In genomic region chr19:58544591-58545285, GRCh38 we compare ENCODE assay signal across 8 cellular contexts. TPM values are rescaled to one million over a fixed set of nuclear protein-coding genes. Genes with fewer than 3 reads are reported as not detected.
DNase-seq lines count a peak whose midpoint lies in the region; ATAC-seq and TF ChIP-seq lines count a peak whose summit lies in the region.

No MANE protein-coding gene starts in this region.

- peaks cover 27% of the 10 kb centered on the region for H3K36me3 ChIP-seq in CD8-positive, alpha-beta T cell (ENCODE audit: insufficient read depth, low read length)
- H3K36me3 ChIP-seq in HUES6 (ENCODE audit: control insufficient read depth, insufficient read depth, low read length) (peaks cover 48% of the 10 kb centered on the region), left ventricle myocardium inferior (peaks cover 42% of the 10 kb centered on the region)

- no peaks in the 10 kb centered on the region for H3K9me3 Mint-ChIP-seq in CD8-positive, alpha-beta T cell
- no peaks in the 10 kb centered on the region for H3K9me3 Mint-ChIP-seq in activated naive CD4-positive, alpha-beta T cell treated with anti-CD3 and anti-CD28 coated beads for 36 hours

- no peak for TF ChIP-seq CTCF in CD8-positive, alpha-beta T cell (IDR thresholded peaks at IDR 0.05)
- TF ChIP-seq CTCF in left ventricle myocardium inferior (IDR thresholded peaks at IDR 0.05; ENCODE audit: borderline replicate concordance): no peak

- H3K27ac Mint-ChIP-seq in CD8-positive, alpha-beta T cell: peak overlapping the region; percentile 89
- H3K27ac Mint-ChIP-seq in activated naive CD4-positive, alpha-beta T cell treated with anti-CD3 and anti-CD28 coated beads for 36 hours: peak overlapping the region; percentile 89

- POLR2A ChIA-PET in CD8-positive, alpha-beta T cell (lab: Charles Lee): interaction anchor here (0.8 to 3.6 kb wide), 11 partner anchors 9 to 1155 kb away, joined by 3 to 63 read pairs (median 4); partner anchors contain the start of genes CHMP2A, MZF1, ZBTB45 and ZNF497

- ATAC-seq in CD8-positive, alpha-beta T cell: peak; percentile 36
- ATAC-seq in GM21390 (IDR thresholded peaks at IDR 0.05; ENCODE audit: unreplicated experiment): peak; percentile 44

- H3K4me3 Mint-ChIP-seq in CD8-positive, alpha-beta T cell: peak overlapping the region; percentile 93
- H3K4me3 Mint-ChIP-seq in activated naive CD4-positive, alpha-beta T cell treated with anti-CD3 and anti-CD28 coated beads for 36 hours: peak overlapping the region; percentile 97

- peak overlapping the region; percentile 90 for H3K27ac ChIP-seq in CD8-positive, alpha-beta T cell (ENCODE audit: low read depth, low read length)
- H3K27ac ChIP-seq in HUES6 (ENCODE audit: low read depth, low read length) (peak overlapping the region; percentile 83), left ventricle myocardium inferior (replicated peaks) (peak overlapping the region; percentile 97), skin epidermis (peak overlapping the region in 20 of 21 experiments; percentile 76 to 96 (median 90))

- intact Hi-C loops in CD8-positive, alpha-beta T cell (cut with DNase I, micrococcal nuclease): loop anchor here (1.0 to 2.0 kb wide), 10 partner anchors 11 to 157 kb away; partner anchors contain the start of genes CHMP2A (in 2 of the 2), MZF1 (in 2 of the 2), ZBTB45 (in 2 of the 2) and ZNF446 (in 2 of the 2)
- intact Hi-C loops in activated naive CD4-positive, alpha-beta T cell treated with anti-CD3 and anti-CD28 coated beads for 36 hours (cut with micrococcal nuclease): loop anchor here (1.0 kb wide), 7 partner anchors 11 to 239 kb away; partner anchors contain the start of genes CHMP2A, ERVK3-1, MZF1 and ZBTB45
- intact Hi-C loops in left ventricle myocardium inferior (cut with micrococcal nuclease): no loop called here

- H3K36me3 Mint-ChIP-seq in CD8-positive, alpha-beta T cell: peaks cover 47% of the 10 kb centered on the region
- peaks cover 42% of the 10 kb centered on the region for H3K36me3 Mint-ChIP-seq in activated naive CD4-positive, alpha-beta T cell treated with anti-CD3 and anti-CD28 coated beads for 36 hours (ENCODE audit: low read depth)

- peak in 6 of 7 experiments; percentile 60 to 79 (median 74) for DNase-seq in CD8-positive, alpha-beta T cell
- DNase-seq in activated naive CD4-positive, alpha-beta T cell treated with anti-CD3 and anti-CD28 coated beads for 36 hours: peak; percentile 68
- DNase-seq in left ventricle myocardium inferior (no peak), NCI-H2171 (lab: John Stamatoyannopoulos, UW) (no peak), GOT3 (lab: John Stamatoyannopoulos, UW) (no peak)

- H3K4me1 Mint-ChIP-seq in CD8-positive, alpha-beta T cell (ENCODE audit: low read depth): peaks cover 24% of the 10 kb centered on the region
- peaks cover 30% of the 10 kb centered on the region for H3K4me1 Mint-ChIP-seq in activated naive CD4-positive, alpha-beta T cell treated with anti-CD3 and anti-CD28 coated beads for 36 hours (ENCODE audit: low read depth)

- CTCF ChIA-PET in CD8-positive, alpha-beta T cell (lab: Charles Lee): interaction anchor here (2.1 kb wide), 1 partner anchor 15 kb away, joined by 5 read pairs; no protein-coding TSS in a partner anchor
- CTCF ChIA-PET in activated naive CD4-positive, alpha-beta T cell treated with anti-CD3 and anti-CD28 coated beads for 36 hours (lab: Charles Lee): interaction anchor here (1.0 to 6.8 kb wide), 4 partner anchors 9 to 31 kb away, joined by 3 to 34 read pairs (median 4); partner anchors contain the start of gene ZBTB45

- H3K9me3 ChIP-seq in CD8-positive, alpha-beta T cell (ENCODE audit: low read length): no peaks in the 10 kb centered on the region
- H3K9me3 ChIP-seq in HUES6 (ENCODE audit: control insufficient read depth, insufficient read depth, low read depth, low read length) (no peaks in the 10 kb centered on the region), left ventricle myocardium inferior (replicated peaks) (no peaks in the 10 kb centered on the region)

- no peaks in the 10 kb centered on the region for H3K27me3 ChIP-seq in CD8-positive, alpha-beta T cell (ENCODE audit: insufficient read depth, low read length)
- H3K27me3 ChIP-seq in HUES6 (ENCODE audit: control insufficient read depth, insufficient read depth, low read length): peaks cover 27% of the 10 kb centered on the region
- H3K27me3 ChIP-seq in left ventricle myocardium inferior (ENCODE audit: low read depth): no peaks in the 10 kb centered on the region

- peak overlapping the region; percentile 96 for H3K9ac ChIP-seq in HUES6 (ENCODE audit: low read length)

- H3K4me3 ChIP-seq in CD8-positive, alpha-beta T cell (ENCODE audit: low read depth, low read length): peak overlapping the region; percentile 67
- H3K4me3 ChIP-seq in HUES6 (ENCODE audit: low read depth, low read length) (peak overlapping the region; percentile 100), left ventricle myocardium inferior (peak overlapping the region; percentile 81), skin epidermis (peak overlapping the region; percentile 76 to 96 (median 94))

- peaks cover 17% of the 10 kb centered on the region for H3K4me1 ChIP-seq in CD8-positive, alpha-beta T cell (ENCODE audit: insufficient read depth, low read length)
- peaks cover 11% of the 10 kb centered on the region for H3K4me1 ChIP-seq in HUES6 (ENCODE audit: control insufficient read depth, insufficient read depth, low read length)
- H3K4me1 ChIP-seq in left ventricle myocardium inferior: peaks cover 37% of the 10 kb centered on the region

- peaks cover 6% of the 10 kb centered on the region for H3K27me3 Mint-ChIP-seq in CD8-positive, alpha-beta T cell (ENCODE audit: low read depth)
- peaks cover 9% of the 10 kb centered on the region for H3K27me3 Mint-ChIP-seq in activated naive CD4-positive, alpha-beta T cell treated with anti-CD3 and anti-CD28 coated beads for 36 hours (ENCODE audit: low read depth)

RNA-seq across cellular contexts. Expression of gene TRIM28, which starts 0.9 kb away (rescaled TPM):
- 100 to 1,000 TPM; 525 to 549 TPM for total RNA-seq in CD8-positive, alpha-beta T cell
- total RNA-seq in activated naive CD4-positive, alpha-beta T cell treated with anti-CD3 and anti-CD28 coated beads for 36 hours: 100 to 1,000 TPM; 475 to 483 TPM
- 136 TPM for total RNA-seq in left ventricle myocardium inferior

RNA-seq across cellular contexts. Expression of gene CHMP2A, which starts 10.2 kb away (rescaled TPM):
- 10 to 100 TPM; 41.5 to 51.7 TPM for total RNA-seq in CD8-positive, alpha-beta T cell
- 100 to 1,000 TPM; 109 to 111 TPM for total RNA-seq in activated naive CD4-positive, alpha-beta T cell treated with anti-CD3 and anti-CD28 coated beads for 36 hours
- total RNA-seq in left ventricle myocardium inferior: 124 TPM

RNA-seq across cellular contexts. Expression of gene UBE2M, which starts 13.7 kb away (rescaled TPM):
- total RNA-seq in CD8-positive, alpha-beta T cell: 10 to 100 TPM; 26.9 to 29.5 TPM
- total RNA-seq in activated naive CD4-positive, alpha-beta T cell treated with anti-CD3 and anti-CD28 coated beads for 36 hours: 10 to 100 TPM; 91.4 to 93.6 TPM
- 116 TPM for total RNA-seq in left ventricle myocardium inferior

RNA-seq across cellular contexts. Expression of gene ZBTB45, which starts 25.1 kb away (rescaled TPM):
- 1 to 10 TPM; 4.8 to 5.6 TPM for total RNA-seq in CD8-positive, alpha-beta T cell
- total RNA-seq in activated naive CD4-positive, alpha-beta T cell treated with anti-CD3 and anti-CD28 coated beads for 36 hours: 1 to 10 TPM; 5.5 to 6.0 TPM
- total RNA-seq in left ventricle myocardium inferior: 10.2 TPM

RNA-seq across cellular contexts. Expression of gene MZF1, which starts 28.4 kb away (rescaled TPM):
- 10 to 100 TPM; 14.1 to 15.0 TPM for total RNA-seq in CD8-positive, alpha-beta T cell
- total RNA-seq in activated naive CD4-positive, alpha-beta T cell treated with anti-CD3 and anti-CD28 coated beads for 36 hours: 10 to 100 TPM; 13.3 to 13.4 TPM
- total RNA-seq in left ventricle myocardium inferior: 10.9 TPM

Comparison
In these comparisons a context has a peak if more than half of its experiments do, and no peak if none do; other contexts are left out.
1. DNase-seq: peak in CD8-positive, alpha-beta T cell (6 of 7) and activated naive CD4-positive, alpha-beta T cell treated with anti-CD3 and anti-CD28 coated beads for 36 hours (single experiment); none in left ventricle myocardium inferior (single experiment), NCI-H2171 (single experiment) and GOT3 (single experiment).
2. Peak in every context shown above with its lines, with median percentiles within 50 percentile points of each other: H3K27ac ChIP-seq and H3K4me3 ChIP-seq.